23 cellular contexts compared by ENCODE assay signal in genomic region chr10:15266117-15266516, GRCh38.
DNase-seq lines count a peak whose midpoint lies in the region; TF ChIP-seq lines count a peak whose summit lies in the region.
"Had no signal": no experiment of that assay in that cellular context is flagged by ENCODE, and none has a peak within 500 bp of the region (broad histone marks: within the 10 kb centered on the region; RNA-seq: fewer than 3 reads in every experiment).

No MANE protein-coding gene starts in this region.

- H3K4me1 Mint-ChIP-seq in endodermal cell = peaks cover 10% of the 10 kb centered on the region
- no peaks in the 10 kb centered on the region for H3K4me1 Mint-ChIP-seq in nephron progenitor cell
- H3K4me1 Mint-ChIP-seq: B cell had no signal

- H3K27ac Mint-ChIP-seq in endodermal cell (no peak overlapping the region), nephron progenitor cell (peak overlapping the region; percentile 56)
- H3K27ac Mint-ChIP-seq: B cell; CD4-positive, alpha-beta T cell; CD8-positive, alpha-beta T cell had no signal

- intact Hi-C loops in spleen (cut with DNase I; ENCODE audit: low total_unique reads) = no loop called here

- no peak for TF ChIP-seq POLR2A in spleen (IDR thresholded peaks at IDR 0.05)

- H3K9me3 ChIP-seq in endodermal cell (ENCODE audit: control insufficient read depth, low read length) (peaks cover 20% of the 10 kb centered on the region), spleen (peaks cover 0 to 17% (median 6%) of the 10 kb centered on the region in 8 donors)
- H3K9me3 ChIP-seq: A549 had no signal

- TF ChIP-seq CTCF in endodermal cell (conservative IDR thresholded peaks at IDR 0.05) (no peak), nephron progenitor cell (IDR thresholded peaks at IDR 0.05) (no peak), spleen (IDR thresholded peaks at IDR 0.05 in 8 of 11, conservative IDR thresholded peaks at IDR 0.05 in 3 of 11) (no peak)

- DNase-seq in endodermal cell (peak; percentile 37), islet precursor cell (peak; percentile 36), nephron progenitor cell (no peak), spleen (peak; percentile 45), ureter (ENCODE audit: low spot score) (no peak), COR-L47 (lab: John Stamatoyannopoulos, UW) (no peak), NCI-H446 treated with DMSO at 0.1 percent for 48 hours (lab: John Stamatoyannopoulos, UW) (no peak)
- DNase-seq: AML-193; CD4-positive, alpha-beta T cell; CD8-positive, alpha-beta T cell; DMS 273 treated with DMSO at 0.1 percent for 48 hours; DMS153; DMS53; DMS79; DND-41; EL; GDM1 had no signal

- H3K4me3 ChIP-seq in endodermal cell (ENCODE audit: low read length) (no peak overlapping the region), spleen (no peak overlapping the region)
- H3K4me3 ChIP-seq: A549; BLaER1 treated with 17β-estradiol and CSF1 and Interleukin-3, amounts not matched to agents 10 nM and 100 nM; GM12878 had no signal

- H3K4me3 Mint-ChIP-seq in endodermal cell (no peak overlapping the region), nephron progenitor cell (no peak overlapping the region)
- H3K4me3 Mint-ChIP-seq: B cell; CD4-positive, alpha-beta T cell; CD8-positive, alpha-beta T cell had no signal

- H3K36me3 Mint-ChIP-seq in endodermal cell (ENCODE audit: low read depth) (peaks cover 46% of the 10 kb centered on the region), nephron progenitor cell (ENCODE audit: low read depth) (peaks cover 64% of the 10 kb centered on the region)

- 91 to 100% methylated on average over 2 to 5 of the region's 5 CpGs for WGBS in endodermal cell (ENCODE audit: insufficient coverage in 1 of 2, insufficient read length in 1 of 2), 2 experiments
- WGBS in spleen, 5 donors = 82 to 97% (median 87%) methylated on average over 5 of the region's 5 CpGs

- H3K27me3 ChIP-seq in endodermal cell (ENCODE audit: control insufficient read depth, insufficient read depth, low read length, poor library complexity, severe bottlenecking) (no peaks in the 10 kb centered on the region), spleen (replicated peaks in 1 of 7) (peaks cover 0 to 5% (median 0%) of the 10 kb centered on the region in 7 donors)
- H3K27me3 ChIP-seq: BLaER1 treated with 17β-estradiol and CSF1 and Interleukin-3, amounts not matched to agents 10 nM and 100 nM had no signal

- H3K27me3 Mint-ChIP-seq in endodermal cell (ENCODE audit: insufficient read depth) = no peaks in the 10 kb centered on the region
- peaks cover 2% of the 10 kb centered on the region for H3K27me3 Mint-ChIP-seq in nephron progenitor cell (ENCODE audit: low read depth, poor library complexity)
- H3K27me3 Mint-ChIP-seq: CD4-positive, alpha-beta T cell had no signal

- H3K36me3 ChIP-seq in endodermal cell (ENCODE audit: control insufficient read depth, insufficient read depth, low read length) (peaks cover 14% of the 10 kb centered on the region), spleen (peaks cover 0 to 8% (median 0%) of the 10 kb centered on the region in 6 donors)

- no peak overlapping the region for H3K27ac ChIP-seq in endodermal cell (ENCODE audit: low read depth, low read length)
- H3K27ac ChIP-seq in spleen = no peak overlapping the region
- H3K27ac ChIP-seq: 22Rv1, A549, C4-2B had no signal

- H3K4me1 ChIP-seq in endodermal cell (ENCODE audit: control insufficient read depth, insufficient read depth, low read length) = peaks cover 4% of the 10 kb centered on the region
- H3K4me1 ChIP-seq in spleen = no peaks in the 10 kb centered on the region
- H3K4me1 ChIP-seq: A549 had no signal

- no peak overlapping the region for H3K9ac ChIP-seq in endodermal cell (ENCODE audit: extremely low read depth, low read length, poor library complexity, severe bottlenecking)
- H3K9ac ChIP-seq: BLaER1 treated with 17β-estradiol and CSF1 and Interleukin-3, amounts not matched to agents 10 nM and 100 nM had no signal

- peaks cover 33% of the 10 kb centered on the region for H3K9me3 Mint-ChIP-seq in endodermal cell
- peaks cover 31% of the 10 kb centered on the region for H3K9me3 Mint-ChIP-seq in nephron progenitor cell
- H3K9me3 Mint-ChIP-seq: CD4-positive, alpha-beta T cell had no signal

Comparison
In these comparisons a context has a peak if more than half of its experiments do, and no peak if none do; other contexts are left out.
1. DNase-seq: peak in endodermal cell (single experiment), islet precursor cell (single experiment) and spleen (single experiment); none in nephron progenitor cell (single experiment), ureter (single experiment), COR-L47 (single experiment) and NCI-H446 treated with DMSO at 0.1 percent for 48 hours (single experiment).